9 cellular contexts compared by ENCODE assay signal in genomic region chrX:48071986-48072605, GRCh38. TPM values are rescaled to one million over a fixed set of nuclear protein-coding genes. Genes with fewer than 3 reads are reported as not detected.
DNase-seq lines count a peak whose midpoint lies in the region; ATAC-seq and TF ChIP-seq lines count a peak whose summit lies in the region.
"Had no signal": no experiment of that assay in that cellular context is flagged by ENCODE, and none has a peak within 500 bp of the region (broad histone marks: within the 10 kb centered on the region; RNA-seq: fewer than 3 reads in every experiment).

No MANE protein-coding gene starts in this region.

- H3K4me2 ChIP-seq in SK-N-SH (peak overlapping the region; percentile 70; the same call in 1 of the 2 replicates), mesendoderm (ENCODE audit: low read length) (no peak overlapping the region)

- peaks cover 10% of the 10 kb centered on the region for H3K4me1 Mint-ChIP-seq in activated naive CD8-positive, alpha-beta T cell treated with anti-CD3 and anti-CD28 coated beads for 36 hours
- H3K4me1 Mint-ChIP-seq in immature natural killer cell: peaks cover 7 to 17% of the 10 kb centered on the region in 2 donors
- peaks cover 16% of the 10 kb centered on the region for H3K4me1 Mint-ChIP-seq in stimulated activated memory B cell treated with anti-CD40 and anti-IgM and Interleukin-4, amounts not matched to agents 10 μg/mL and 1 μg/mL and 100 μg/mL, for 72 hours

- H3K9me3 ChIP-seq in SK-N-SH: no peaks in the 10 kb centered on the region

- H2BK15ac ChIP-seq in mesendoderm (replicated peaks; ENCODE audit: low read depth): no peak overlapping the region

- no peaks in the 10 kb centered on the region for H3K27me3 Mint-ChIP-seq in activated naive CD8-positive, alpha-beta T cell treated with anti-CD3 and anti-CD28 coated beads for 36 hours
- H3K27me3 Mint-ChIP-seq in immature natural killer cell (ENCODE audit: low read depth in 3 of 3): peaks cover 2 to 6% (median 4%) of the 10 kb centered on the region in 3 donors
- no peaks in the 10 kb centered on the region for H3K27me3 Mint-ChIP-seq in stimulated activated memory B cell treated with anti-CD40 and anti-IgM and Interleukin-4, amounts not matched to agents 10 μg/mL and 1 μg/mL and 100 μg/mL, for 72 hours

- H3K9me3 Mint-ChIP-seq in activated naive CD8-positive, alpha-beta T cell treated with anti-CD3 and anti-CD28 coated beads for 36 hours: no peaks in the 10 kb centered on the region
- peaks cover 0 to 3% (median 0%) of the 10 kb centered on the region in 6 donors for H3K9me3 Mint-ChIP-seq in immature natural killer cell
- H3K9me3 Mint-ChIP-seq in stimulated activated memory B cell treated with anti-CD40 and anti-IgM and Interleukin-4, amounts not matched to agents 10 μg/mL and 1 μg/mL and 100 μg/mL, for 72 hours: no peaks in the 10 kb centered on the region

- no peak for TF ChIP-seq RAD21 in SK-N-SH (IDR thresholded peaks at IDR 0.05; ENCODE audit: low read length)

- H3K36me3 ChIP-seq in SK-N-SH (replicated peaks in 1 of 2; ENCODE audit: control insufficient read depth in 1 of 2, insufficient read depth in 2 of 2, low read length in 1 of 2) (no peaks in the 10 kb centered on the region), mesendoderm (ENCODE audit: control insufficient read depth, insufficient read depth, low read length) (no peaks in the 10 kb centered on the region), H7 (replicated peaks; ENCODE audit: control insufficient read depth, insufficient read depth, low read length) (no peaks in the 10 kb centered on the region)

- no peaks in the 10 kb centered on the region; a peak in 1 of 4 replicates for H3K4me1 ChIP-seq in SK-N-SH (ENCODE audit: control insufficient read depth in 1 of 2, insufficient read depth in 2 of 2, low read depth in 1 of 2, low read length in 1 of 2)
- H3K4me1 ChIP-seq in mesendoderm (ENCODE audit: control insufficient read depth, low read depth, low read length): no peaks in the 10 kb centered on the region

- H2AK5ac ChIP-seq in mesendoderm (ENCODE audit: low read length): no peak overlapping the region

- H3K79me2 ChIP-seq in SK-N-SH (ENCODE audit: insufficient read depth): no peaks in the 10 kb centered on the region
- no peaks in the 10 kb centered on the region for H3K79me2 ChIP-seq in mesendoderm (ENCODE audit: control insufficient read depth, insufficient read depth, low read length)

- H2BK120ac ChIP-seq in mesendoderm (ENCODE audit: low read depth, low read length): no peak overlapping the region

- CTCF ChIA-PET in SK-N-SH (lab: Yijun Ruan, JAX): no interaction called here

- no peak overlapping the region for H4K8ac ChIP-seq in mesendoderm (ENCODE audit: low read depth, low read length)

- H3K4me3 ChIP-seq in SK-N-SH (ENCODE audit: low read depth in 2 of 2, low read length in 1 of 2): peak overlapping the region; percentile 55 to 68
- no peak overlapping the region for H3K4me3 ChIP-seq in mesendoderm (ENCODE audit: low read length)
- no peak overlapping the region for H3K4me3 ChIP-seq in H7 (ENCODE audit: insufficient read depth, low read depth, low read length)

- no peak overlapping the region for H3K4ac ChIP-seq in mesendoderm (ENCODE audit: low read depth, low read length)

- no peak overlapping the region for H3K56ac ChIP-seq in mesendoderm (ENCODE audit: low read length)

- H3K27ac ChIP-seq in SK-N-SH (ENCODE audit: low read depth in 2 of 2, low read length in 1 of 2) (no peak overlapping the region), mesendoderm (ENCODE audit: low read depth, low read length) (no peak overlapping the region)

- POLR2A ChIA-PET in SK-N-SH (lab: Yijun Ruan, JAX): no interaction called here

- no peaks in the 10 kb centered on the region for H3K79me1 ChIP-seq in mesendoderm (ENCODE audit: low read length)

- H3K23ac ChIP-seq in mesendoderm (ENCODE audit: low read length): no peak overlapping the region

- H4K5ac ChIP-seq in mesendoderm (ENCODE audit: low read length): no peak overlapping the region

- TF ChIP-seq CTCF in SK-N-SH (IDR thresholded peaks at IDR 0.05): no peak

- H2AFZ ChIP-seq in SK-N-SH (ENCODE audit: low read depth): peak overlapping the region; percentile 86; the same call in 1 of the 2 replicates

- no peaks in the 10 kb centered on the region for H3K9me2 ChIP-seq in SK-N-SH

- no peak overlapping the region for H2BK5ac ChIP-seq in mesendoderm (ENCODE audit: low read length)

- peak overlapping the region; percentile 88 for H3K4me3 Mint-ChIP-seq in activated naive CD8-positive, alpha-beta T cell treated with anti-CD3 and anti-CD28 coated beads for 36 hours
- peak overlapping the region; percentile 87 to 94 (median 89) for H3K4me3 Mint-ChIP-seq in immature natural killer cell
- peak overlapping the region; percentile 97 for H3K4me3 Mint-ChIP-seq in stimulated activated memory B cell treated with anti-CD40 and anti-IgM and Interleukin-4, amounts not matched to agents 10 μg/mL and 1 μg/mL and 100 μg/mL, for 72 hours

- peak overlapping the region; percentile 95 for H3K27ac Mint-ChIP-seq in activated naive CD8-positive, alpha-beta T cell treated with anti-CD3 and anti-CD28 coated beads for 36 hours
- peak overlapping the region; percentile 75 to 90 (median 86) for H3K27ac Mint-ChIP-seq in immature natural killer cell
- H3K27ac Mint-ChIP-seq in stimulated activated memory B cell treated with anti-CD40 and anti-IgM and Interleukin-4, amounts not matched to agents 10 μg/mL and 1 μg/mL and 100 μg/mL, for 72 hours: peak overlapping the region; percentile 96

- ATAC-seq in SK-N-SH treated with all-trans-retinoic acid at 6 μM for 48 hours: no peak
- no peak for ATAC-seq in stimulated activated memory B cell treated with anti-CD40 and anti-IgM and Interleukin-4, amounts not matched to agents 10 μg/mL and 1 μg/mL and 100 μg/mL, for 72 hours

- no peak overlapping the region for H3K18ac ChIP-seq in mesendoderm (ENCODE audit: low read length)

- DNase-seq in SK-N-SH: no peak
- DNase-seq in activated naive CD8-positive, alpha-beta T cell treated with anti-CD3 and anti-CD28 coated beads for 36 hours: no peak
- no peak for DNase-seq in immature natural killer cell
- DNase-seq in mesendoderm: no peak
- no peak for DNase-seq in NCI-H69 (lab: John Stamatoyannopoulos, UW)
- no peak for DNase-seq in H7

- TF ChIP-seq EP300 in SK-N-SH (IDR thresholded peaks at IDR 0.05; ENCODE audit: borderline replicate concordance in 1 of 2, low read depth in 1 of 2, low read length in 1 of 2): no peak

- H3K36me3 Mint-ChIP-seq in activated naive CD8-positive, alpha-beta T cell treated with anti-CD3 and anti-CD28 coated beads for 36 hours: peaks cover 5% of the 10 kb centered on the region
- H3K36me3 Mint-ChIP-seq in immature natural killer cell: no peaks in the 10 kb centered on the region
- H3K36me3 Mint-ChIP-seq in stimulated activated memory B cell treated with anti-CD40 and anti-IgM and Interleukin-4, amounts not matched to agents 10 μg/mL and 1 μg/mL and 100 μg/mL, for 72 hours: no peaks in the 10 kb centered on the region

- no peaks in the 10 kb centered on the region for H4K20me1 ChIP-seq in SK-N-SH (ENCODE audit: insufficient read depth)

- WGBS in SK-N-SH (ENCODE audit: low lambda C conversion rate): 47% methylated on average over 9 of the region's 9 CpGs
- no CpG with 5 or more reads among the region's 9 CpGs for WGBS in mesendoderm (ENCODE audit: extremely low coverage, insufficient coverage, low lambda C conversion rate)

- no peaks in the 10 kb centered on the region for H3F3A ChIP-seq in SK-N-SH (replicated peaks; ENCODE audit: insufficient read depth)

- H3K9ac ChIP-seq in SK-N-SH (no peak overlapping the region), mesendoderm (ENCODE audit: low read length) (no peak overlapping the region)

- H3K27me3 ChIP-seq in SK-N-SH (ENCODE audit: insufficient read depth) (no peaks in the 10 kb centered on the region; the same call in 1 of the 2 replicates), mesendoderm (ENCODE audit: insufficient read depth, low read length, poor library complexity) (no peaks in the 10 kb centered on the region), H7 (ENCODE audit: control insufficient read depth, insufficient read depth, low read length) (no peaks in the 10 kb centered on the region)

TF ChIP-seq in SK-N-SH, 30 proteins besides CTCF, POLR2A, EP300 and RAD21:
- TF ChIP-seq JUND (IDR thresholded peaks at IDR 0.05): no peak

TF ChIP-seq in SK-N-SH treated with all-trans-retinoic acid at 6 μM for 48 hours, 23 proteins besides CTCF, POLR2A, EP300 and RAD21:
- TF ChIP-seq TOX (CRISPR knock-in tag; IDR thresholded peaks at IDR 0.05; ENCODE audit: borderline replicate concordance): no peak

RNA-seq across cellular contexts. Expression of gene ZNF630, which starts 0.7 kb away (rescaled TPM):
- 0.61 and 1.2 TPM in 2 replicates for polyA plus RNA-seq in SK-N-SH (2012; rRNA removed)
- polyA plus RNA-seq in SK-N-SH (2012; cell fraction: cytosol; rRNA removed): 0.88 and 0.93 TPM in 2 replicates
- polyA plus RNA-seq in SK-N-SH (2012; cell fraction: nucleus; rRNA removed): 1.9 and 2.8 TPM in 2 replicates
- 1 to 10 TPM; 1.6 to 1.9 TPM for total RNA-seq in activated naive CD8-positive, alpha-beta T cell treated with anti-CD3 and anti-CD28 coated beads for 36 hours
- 1 to 10 TPM; 1.1 to 2.2 (median 2.0) TPM for polyA plus RNA-seq in immature natural killer cell
- 0.84 TPM for polyA plus RNA-seq in mesendoderm (2013, experiment 1 of 2)
- polyA plus RNA-seq in mesendoderm (2013, experiment 2 of 2): 0.85 TPM
- total RNA-seq in H7 (2014; rRNA removed; shearing (Covaris generic)): 1.0 and 1.4 TPM in 2 replicates

RNA-seq across cellular contexts. Expression of gene SPACA5B, which starts 58.3 kb away (rescaled TPM):
- not detected in 2 replicates for polyA plus RNA-seq in SK-N-SH (2012; rRNA removed)
- not detected in 2 replicates for polyA plus RNA-seq in SK-N-SH (2012; cell fraction: cytosol; rRNA removed)
- not detected in 2 replicates for polyA plus RNA-seq in SK-N-SH (2012; cell fraction: nucleus; rRNA removed)
- not detected for total RNA-seq in activated naive CD8-positive, alpha-beta T cell treated with anti-CD3 and anti-CD28 coated beads for 36 hours
- not detected for polyA plus RNA-seq in immature natural killer cell
- not detected for polyA plus RNA-seq in mesendoderm (2013, experiment 1 of 2)
- polyA plus RNA-seq in mesendoderm (2013, experiment 2 of 2): not detected
- not detected in 2 replicates for total RNA-seq in H7 (2014; rRNA removed; shearing (Covaris generic))
- total RNA-seq: lung microvascular endothelial cell had no signal

Comparison
In these comparisons a context has a peak if more than half of its experiments do, and no peak if none do; other contexts are left out.
1. H3K4me3 ChIP-seq: peak in SK-N-SH (2 of 2); none in mesendoderm (single experiment) and H7 (single experiment).
2. Peak in every context shown above with its lines, with median percentiles within 50 percentile points of each other: H3K27ac Mint-ChIP-seq and H3K4me3 Mint-ChIP-seq.